8 cellular contexts compared by ENCODE assay signal in genomic region chr12:66066071-66066928, GRCh38.
DNase-seq lines count a peak whose midpoint lies in the region; ATAC-seq and TF ChIP-seq lines count a peak whose summit lies in the region.

No MANE protein-coding gene starts in this region.

- H3K27ac Mint-ChIP-seq in activated CD8-positive, alpha-beta T cell treated with anti-CD3 and anti-CD28 coated beads for 36 hours, result no peak overlapping the region
- H3K27ac Mint-ChIP-seq in activated T-helper 1 cell treated with anti-CD3 and anti-CD28 coated beads, Interleukin-12 subunit alpha, Interleukin-12 subunit beta, Interleukin-2, Interleukin-4 antibody, amounts not matched to agents 30 ng/mL and 10 ng/mL and 1 ng/mL, durations not matched to agents 14 hours and 24 hours and 36 hours, result no peak overlapping the region

- no peaks in the 10 kb centered on the region for H4K20me1 ChIP-seq in PC-3 (ENCODE audit: low read length)

- no peak overlapping the region for H3K4me2 ChIP-seq in PC-3 (ENCODE audit: low read length)

- H3K4me1 ChIP-seq in PC-3 (ENCODE audit: insufficient read depth, low read length), result no peaks in the 10 kb centered on the region

- TF ChIP-seq CTCF in GM12864 (IDR thresholded peaks at IDR 0.05; ENCODE audit: low read depth, low read length, missing control alignments) (peak; percentile 28), PC-3 (conservative IDR thresholded peaks at IDR 0.05; ENCODE audit: low read depth, low read length) (no peak)
- no peak for TF ChIP-seq CTCF in activated CD8-positive, alpha-beta T cell treated with anti-CD3 and anti-CD28 coated beads for 36 hours (IDR thresholded peaks at IDR 0.05)

- no peak overlapping the region for H3K9ac ChIP-seq in PC-3 (ENCODE audit: low read length)

- peaks cover 5% of the 10 kb centered on the region for H3K27me3 Mint-ChIP-seq in activated CD8-positive, alpha-beta T cell treated with anti-CD3 and anti-CD28 coated beads for 36 hours
- peaks cover 21% of the 10 kb centered on the region for H3K27me3 Mint-ChIP-seq in activated T-helper 1 cell treated with anti-CD3 and anti-CD28 coated beads, Interleukin-12 subunit alpha, Interleukin-12 subunit beta, Interleukin-2, Interleukin-4 antibody, amounts not matched to agents 30 ng/mL and 10 ng/mL and 1 ng/mL, durations not matched to agents 14 hours and 24 hours and 36 hours (ENCODE audit: insufficient read depth)

- H3F3A ChIP-seq in PC-3 (ENCODE audit: low read length, unreplicated experiment), result no peaks in the 10 kb centered on the region

- H3K79me2 ChIP-seq in PC-3 (ENCODE audit: low read length), result no peaks in the 10 kb centered on the region

- H3K9me2 ChIP-seq in PC-3 (replicated peaks; ENCODE audit: low read length), result no peaks in the 10 kb centered on the region

- ATAC-seq in GM21528 (IDR thresholded peaks at IDR 0.05; ENCODE audit: low FRiP score, unreplicated experiment) (peak; percentile 73), PC-3 (no peak)
- peak; percentile 67 for ATAC-seq in activated CD8-positive, alpha-beta T cell treated with anti-CD3 and anti-CD28 coated beads for 36 hours

- POLR2A ChIA-PET in activated CD8-positive, alpha-beta T cell treated with anti-CD3 and anti-CD28 coated beads for 36 hours (lab: Charles Lee), result no interaction called here
- POLR2A ChIA-PET in PC-3 (lab: Charles Lee; ENCODE audit: unreplicated experiment), result no interaction called here

- H3K36me3 ChIP-seq in PC-3 (ENCODE audit: low read depth, low read length), result no peaks in the 10 kb centered on the region

- intact Hi-C loops in activated CD8-positive, alpha-beta T cell treated with anti-CD3 and anti-CD28 coated beads for 36 hours (cut with micrococcal nuclease), result no loop called here
- intact Hi-C loops in PC-3 (cut with micrococcal nuclease), result no loop called here
- intact Hi-C loops in activated T-helper 1 cell treated with anti-CD3 and anti-CD28 coated beads, Interleukin-12 subunit alpha, Interleukin-12 subunit beta, Interleukin-2, Interleukin-4 antibody, amounts not matched to agents 30 ng/mL and 10 ng/mL and 1 ng/mL, durations not matched to agents 14 hours and 24 hours and 36 hours (cut with micrococcal nuclease), result no loop called here

- H3K27ac ChIP-seq in PC-3 (ENCODE audit: low read length), result no peak overlapping the region

- DNase-seq in GM12864 (ENCODE audit: low read depth) (no peak), HT-29 (ENCODE audit: low spot score) (peak; percentile 15), smooth muscle cell of the brain vasculature (ENCODE audit: low read depth, low spot score) (peak; percentile 77), PC-3 (no peak)
- peak; percentile 35 for DNase-seq in activated CD8-positive, alpha-beta T cell treated with anti-CD3 and anti-CD28 coated beads for 36 hours
- DNase-seq in activated T-helper 1 cell treated with anti-CD3 and anti-CD28 coated beads, Interleukin-12 subunit alpha, Interleukin-12 subunit beta, Interleukin-2, Interleukin-4 antibody, amounts not matched to agents 30 ng/mL and 10 ng/mL and 1 ng/mL, durations not matched to agents 14 hours and 24 hours and 36 hours (ENCODE audit: low spot score), result no peak
- no peak for DNase-seq in activated effector memory CD4-positive, alpha-beta T cell treated with Interleukin-2 at 50 U/mL for 16 hours

- H3K9me3 Mint-ChIP-seq in activated CD8-positive, alpha-beta T cell treated with anti-CD3 and anti-CD28 coated beads for 36 hours, result no peaks in the 10 kb centered on the region
- no peaks in the 10 kb centered on the region for H3K9me3 Mint-ChIP-seq in activated T-helper 1 cell treated with anti-CD3 and anti-CD28 coated beads, Interleukin-12 subunit alpha, Interleukin-12 subunit beta, Interleukin-2, Interleukin-4 antibody, amounts not matched to agents 30 ng/mL and 10 ng/mL and 1 ng/mL, durations not matched to agents 14 hours and 24 hours and 36 hours

- H2AFZ ChIP-seq in PC-3 (ENCODE audit: low read length), result no peak overlapping the region

- H3K27me3 ChIP-seq in PC-3 (ENCODE audit: low read length), result 0 out of 2 replicates have a peak, but pooled peaks cover 9% of the 10 kb centered on the region

- no peaks in the 10 kb centered on the region for H3K36me3 Mint-ChIP-seq in activated CD8-positive, alpha-beta T cell treated with anti-CD3 and anti-CD28 coated beads for 36 hours (ENCODE audit: low read depth)
- no peaks in the 10 kb centered on the region for H3K36me3 Mint-ChIP-seq in activated T-helper 1 cell treated with anti-CD3 and anti-CD28 coated beads, Interleukin-12 subunit alpha, Interleukin-12 subunit beta, Interleukin-2, Interleukin-4 antibody, amounts not matched to agents 30 ng/mL and 10 ng/mL and 1 ng/mL, durations not matched to agents 14 hours and 24 hours and 36 hours (ENCODE audit: low read depth)

- CTCF ChIA-PET in activated CD8-positive, alpha-beta T cell treated with anti-CD3 and anti-CD28 coated beads for 36 hours (lab: Charles Lee), result no interaction called here
- CTCF ChIA-PET in PC-3 (lab: Charles Lee), result no interaction called here

- no peak overlapping the region for H3K4me3 Mint-ChIP-seq in activated CD8-positive, alpha-beta T cell treated with anti-CD3 and anti-CD28 coated beads for 36 hours
- no peak overlapping the region for H3K4me3 Mint-ChIP-seq in activated T-helper 1 cell treated with anti-CD3 and anti-CD28 coated beads, Interleukin-12 subunit alpha, Interleukin-12 subunit beta, Interleukin-2, Interleukin-4 antibody, amounts not matched to agents 30 ng/mL and 10 ng/mL and 1 ng/mL, durations not matched to agents 14 hours and 24 hours and 36 hours

- BruUV-seq in PC-3 (replicated peaks; lab: Mats Ljungman, UMichigan), result no TSS peak

- H3K9me3 ChIP-seq in PC-3 (ENCODE audit: low read length), result no peaks in the 10 kb centered on the region

- peaks cover 18% of the 10 kb centered on the region for H3K4me1 Mint-ChIP-seq in activated CD8-positive, alpha-beta T cell treated with anti-CD3 and anti-CD28 coated beads for 36 hours (ENCODE audit: low read depth)
- H3K4me1 Mint-ChIP-seq in activated T-helper 1 cell treated with anti-CD3 and anti-CD28 coated beads, Interleukin-12 subunit alpha, Interleukin-12 subunit beta, Interleukin-2, Interleukin-4 antibody, amounts not matched to agents 30 ng/mL and 10 ng/mL and 1 ng/mL, durations not matched to agents 14 hours and 24 hours and 36 hours (ENCODE audit: low read depth), result no peaks in the 10 kb centered on the region

- H3K4me3 ChIP-seq in GM12864 (ENCODE audit: low read depth, low read length), result no peak overlapping the region
- no peak overlapping the region for H3K4me3 ChIP-seq in PC-3 (ENCODE audit: low read length)

Comparison
In these comparisons a context has a peak if more than half of its experiments do, and no peak if none do; other contexts are left out.
1. DNase-seq: peak in HT-29 (single experiment), activated CD8-positive, alpha-beta T cell treated with anti-CD3 and anti-CD28 coated beads for 36 hours (single experiment) and smooth muscle cell of the brain vasculature (single experiment); none in GM12864 (single experiment), PC-3 (single experiment), activated T-helper 1 cell treated with anti-CD3 and anti-CD28 coated beads, Interleukin-12 subunit alpha, Interleukin-12 subunit beta, Interleukin-2, Interleukin-4 antibody, amounts not matched to agents 30 ng/mL and 10 ng/mL and 1 ng/mL, durations not matched to agents 14 hours and 24 hours and 36 hours (single experiment) and activated effector memory CD4-positive, alpha-beta T cell treated with Interleukin-2 at 50 U/mL for 16 hours (single experiment).